8 cellular contexts compared by ENCODE assay signal in the genomic region with DNA sequence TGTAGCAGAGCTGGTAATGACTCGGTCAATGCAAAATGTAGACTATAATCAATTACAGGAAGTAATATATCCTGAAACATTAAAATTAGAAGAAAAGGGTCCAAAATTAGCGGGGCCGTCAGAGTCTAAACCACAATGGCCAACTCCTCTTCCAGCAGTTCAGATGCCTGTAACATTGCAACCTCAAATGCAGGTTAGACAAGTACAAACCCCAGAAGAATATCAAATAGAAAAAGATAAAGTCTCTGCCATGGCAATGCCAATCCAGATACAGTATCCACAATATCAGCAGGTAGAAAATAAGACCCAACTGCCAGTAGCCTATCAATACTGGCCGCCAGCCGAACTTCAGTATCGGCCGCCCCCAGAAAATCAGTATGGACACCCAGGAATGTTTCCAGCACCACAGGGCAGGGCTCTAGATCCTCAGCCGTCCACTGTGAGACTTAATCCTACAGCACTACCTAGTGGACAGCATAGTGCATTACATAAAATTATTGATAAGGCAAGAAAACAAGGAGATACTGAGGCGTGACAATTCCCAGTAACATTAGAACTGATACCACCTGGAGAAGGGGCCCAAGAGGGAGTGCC.
DNase-seq lines count a peak whose midpoint lies in the region; ATAC-seq, FAIRE-seq and TF ChIP-seq lines count a peak whose summit lies in the region.

No MANE protein-coding gene starts in this region.

- H3K36me3 ChIP-seq in HAP-1 (replicated peaks) (no peaks in the 10 kb centered on the region), bronchial epithelial cell (ENCODE audit: control insufficient read depth, insufficient read depth, low read length) (no peaks in the 10 kb centered on the region), mesenchymal stem cell (ENCODE audit: control insufficient read depth in 1 of 2, insufficient read depth in 2 of 2, low read depth in 1 of 2, low read length in 2 of 2) (no peaks in the 10 kb centered on the region)

- FAIRE-seq in bronchial epithelial cell (lab: Jason Lieb, UNC) = no peak

- H3K4me1 ChIP-seq in HAP-1 (no peaks in the 10 kb centered on the region; the same call in 1 of the 2 replicates), mesenchymal stem cell (ENCODE audit: control insufficient read depth, insufficient read depth, low read depth, low read length) (no peaks in the 10 kb centered on the region)

- no peaks in the 10 kb centered on the region for H3K79me1 ChIP-seq in mesenchymal stem cell (replicated peaks; ENCODE audit: low read length, poor library complexity, severe bottlenecking)

- H3K23ac ChIP-seq in mesenchymal stem cell (ENCODE audit: low read length in 2 of 2) = no peak overlapping the region

- DNase-seq in D341Med (ENCODE audit: low spot score) = peak; percentile 59
- DNase-seq in HAP-1 (ENCODE audit: low spot score in 2 of 2) = peak; percentile 48 to 62
- DNase-seq in NCI-H82 treated with DMSO at 0.1 percent for 48 hours (lab: John Stamatoyannopoulos, UW; ENCODE audit: unreplicated experiment) = peak; percentile 38
- peak; percentile 50 for DNase-seq in bronchial epithelial cell (ENCODE audit: low read depth)
- peak; percentile 58 for DNase-seq in mesenchymal stem cell

- H3K4me3 ChIP-seq in HAP-1 (no peak overlapping the region), bronchial epithelial cell (ENCODE audit: low read depth, low read length) (no peak overlapping the region), mesenchymal stem cell (ENCODE audit: insufficient read depth in 1 of 2, low read depth in 1 of 2, low read length in 2 of 2) (no peak overlapping the region)

- no peak overlapping the region for H4K91ac ChIP-seq in mesenchymal stem cell (ENCODE audit: low read length)

- ATAC-seq in HG02678 (IDR thresholded peaks at IDR 0.05; ENCODE audit: unreplicated experiment) (no peak), GM18873 (IDR thresholded peaks at IDR 0.05; ENCODE audit: low FRiP score, unreplicated experiment) (no peak), HG02981 (IDR thresholded peaks at IDR 0.05; ENCODE audit: unreplicated experiment) (no peak)

- H4K8ac ChIP-seq in mesenchymal stem cell (ENCODE audit: low read length) = no peak overlapping the region

- in situ Hi-C loops in HAP-1 (cut with MboI; ENCODE audit: low sequenced_read_pairs) = loop anchor here (10.0 kb wide), 1 partner anchor 331 kb away; no protein-coding TSS in a partner anchor

- H2BK15ac ChIP-seq in mesenchymal stem cell (ENCODE audit: low read depth, poor library complexity, severe bottlenecking) = no peak overlapping the region

- H3K4me2 ChIP-seq in mesenchymal stem cell (ENCODE audit: low read length, poor library complexity, severe bottlenecking) = no peak overlapping the region

- 66% methylated on average over 7 of the region's 9 CpGs for WGBS in mesenchymal stem cell

- H2AK5ac ChIP-seq in mesenchymal stem cell (ENCODE audit: low read length, severe bottlenecking) = no peak overlapping the region

- H2BK5ac ChIP-seq in mesenchymal stem cell (ENCODE audit: low read depth, low read length, poor library complexity, severe bottlenecking) = no peak overlapping the region

- no peak overlapping the region for H2AFZ ChIP-seq in mesenchymal stem cell (ENCODE audit: low read depth, low read length)

- no peak overlapping the region for H3K18ac ChIP-seq in mesenchymal stem cell (ENCODE audit: low read depth in 1 of 2, low read length in 2 of 2)

- H3K9ac ChIP-seq in mesenchymal stem cell (ENCODE audit: low read length) = no peak overlapping the region

- H3K14ac ChIP-seq in mesenchymal stem cell (ENCODE audit: low read length in 2 of 2) = no peak overlapping the region

- peak; percentile 46 for TF ChIP-seq CTCF in bronchial epithelial cell (IDR thresholded peaks at IDR 0.05; ENCODE audit: insufficient read depth, low read length, severe bottlenecking)

- no peak overlapping the region for H3K27ac ChIP-seq in mesenchymal stem cell (ENCODE audit: low read length, poor library complexity, severe bottlenecking)

- no peaks in the 10 kb centered on the region for H3K9me3 ChIP-seq in HAP-1
- no peaks in the 10 kb centered on the region for H3K9me3 ChIP-seq in mesenchymal stem cell (ENCODE audit: control insufficient read depth, low read length)

- H3K27me3 ChIP-seq in HAP-1 (ENCODE audit: low read depth) = peaks cover 3% of the 10 kb centered on the region; the same call in 1 of the 2 replicates
- no peaks in the 10 kb centered on the region for H3K27me3 ChIP-seq in bronchial epithelial cell (ENCODE audit: control insufficient read depth, insufficient read depth, low read length)
- H3K27me3 ChIP-seq in mesenchymal stem cell (ENCODE audit: control insufficient read depth in 1 of 2, insufficient read depth in 1 of 2, low read length in 2 of 2) = peaks cover 19 to 25% of the 10 kb centered on the region in 2 experiments

- no peak overlapping the region for H2BK120ac ChIP-seq in mesenchymal stem cell (ENCODE audit: low read depth, low read length)

- no peak overlapping the region for H3K4ac ChIP-seq in mesenchymal stem cell (ENCODE audit: low read depth in 1 of 2, low read length in 2 of 2)

- H2BK12ac ChIP-seq in mesenchymal stem cell (ENCODE audit: low read length in 2 of 2) = no peak overlapping the region
